ENCODE assay signal across 8 cellular contexts in the genomic region with DNA sequence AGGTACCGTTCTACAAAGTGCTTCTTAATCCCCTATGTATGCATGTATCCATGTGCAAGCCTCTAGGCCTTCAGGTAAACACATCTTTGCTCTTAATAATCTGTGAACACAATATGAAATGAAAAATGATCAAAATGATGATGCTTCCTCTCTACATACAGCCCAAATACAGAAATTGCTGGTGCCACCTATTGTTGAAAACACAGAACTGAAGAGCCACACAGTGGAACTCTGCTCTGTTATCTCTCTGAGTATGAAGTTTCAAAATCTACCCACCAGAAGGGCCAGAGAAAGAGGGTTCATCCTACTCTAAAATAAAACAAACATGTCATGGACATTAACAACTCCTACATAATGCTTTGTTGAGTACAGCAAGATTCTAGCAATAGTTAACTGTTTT.
A peak's percentile ranks its signal among the peaks of the same experiment; 100 is the strongest.
DNase-seq lines count a peak whose midpoint lies in the region; ATAC-seq lines count a peak whose summit lies in the region.

No MANE protein-coding gene starts in this region.

- peaks cover 0 to 6% of the 10 kb centered on the region in 2 donors for H3K36me3 Mint-ChIP-seq in activated naive CD4-positive, alpha-beta T cell treated with anti-CD3 and anti-CD28 coated beads, Interleukin-2, amount 50 U/mL, for 72 hours

- in situ Hi-C loops in T47D (cut with HindIII; ENCODE audit: low pct_unique_long_range_greater_than_20kb, low sequenced_read_pairs): no loop called here

- no peak overlapping the region for H3K27ac Mint-ChIP-seq in activated naive CD4-positive, alpha-beta T cell treated with anti-CD3 and anti-CD28 coated beads, Interleukin-2, amount 50 U/mL, for 72 hours

- H3K9me3 Mint-ChIP-seq in activated naive CD4-positive, alpha-beta T cell treated with anti-CD3 and anti-CD28 coated beads, Interleukin-2, amount 50 U/mL, for 72 hours: peaks cover 0 to 5% of the 10 kb centered on the region in 2 donors

- no peak for ATAC-seq in activated naive CD4-positive, alpha-beta T cell treated with anti-CD3 and anti-CD28 coated beads, Interleukin-2, amount 50 U/mL, for 72 hours
- ATAC-seq in GM21576 (IDR thresholded peaks at IDR 0.05; ENCODE audit: unreplicated experiment): no peak

- DNase-seq in Daoy (ENCODE audit: low read depth) (peak; percentile 43), HT-29 (ENCODE audit: low spot score) (peak; percentile 59), T47D (ENCODE audit: low read depth in 1 of 2, low spot score in 1 of 2) (peak; percentile 4 to 36), middle frontal gyrus (ENCODE audit: extremely low spot score, low spot score) (peak; percentile 29)
- no peak for DNase-seq in effector CD4-positive, alpha-beta T cell
- DNase-seq in activated CD4-positive, CD25-positive, alpha-beta regulatory T cell (lab: John Stamatoyannopoulos, UW): no peak
- DNase-seq in activated naive CD4-positive, alpha-beta T cell treated with anti-CD3 and anti-CD28 coated beads, Interleukin-2, amount 50 U/mL, for 72 hours (ENCODE audit: low spot score in 2 of 2): no peak

Comparison
In these comparisons a context has a peak if more than half of its experiments do, and no peak if none do; other contexts are left out.
1. DNase-seq: peak in Daoy (single experiment), HT-29 (single experiment), T47D (2 of 2) and middle frontal gyrus (single experiment); none in effector CD4-positive, alpha-beta T cell (single experiment), activated CD4-positive, CD25-positive, alpha-beta regulatory T cell (0 of 4) and activated naive CD4-positive, alpha-beta T cell treated with anti-CD3 and anti-CD28 coated beads, Interleukin-2, amount 50 U/mL, for 72 hours (0 of 2).